Comparison of ENCODE assay signal across 9 cellular contexts in genomic region chr12:63624258-63624657, GRCh38. TPM values are rescaled to one million over a fixed set of nuclear protein-coding genes. Genes with fewer than 3 reads are reported as not detected.
DNase-seq lines count a peak whose midpoint lies in the region; ATAC-seq, FAIRE-seq and TF ChIP-seq lines count a peak whose summit lies in the region.
"Not testable (repeated sequence)": the region's sequence is repeated elsewhere in the genome, so short reads cannot be mapped to it uniquely, and the experiment has no call there.
"Had no signal": no experiment of that assay in that cellular context is flagged by ENCODE, and none has a peak within 500 bp of the region (broad histone marks: within the 10 kb centered on the region; RNA-seq: fewer than 3 reads in every experiment).

No MANE protein-coding gene starts in this region.

- TF ChIP-seq POLR2A in body of pancreas (IDR thresholded peaks at IDR 0.05); right lobe of liver (IDR thresholded peaks at IDR 0.05): not testable (repeated sequence)

- not testable (repeated sequence) for H3K4me3 ChIP-seq in LNCaP clone FGC (ENCODE audit: low read depth, low read length); body of pancreas; left ventricle myocardium inferior; right lobe of liver; pancreas

- intact Hi-C loops in body of pancreas (cut with DNase I); left ventricle myocardium inferior (cut with micrococcal nuclease); right lobe of liver (cut with DNase I); pancreas (cut with DNase I): not testable (repeated sequence)

- FAIRE-seq in pancreas (lab: Jason Lieb, UNC): not testable (repeated sequence)

- H3K36me3 ChIP-seq in body of pancreas (replicated peaks in 1 of 2; ENCODE audit: insufficient read depth in 1 of 2, low read depth in 2 of 2); left ventricle myocardium inferior; right lobe of liver; pancreas: not testable (repeated sequence)

- peak; percentile 68 for DNase-seq in LNCaP clone FGC (ENCODE audit: low read depth)
- DNase-seq in body of pancreas: peak; percentile 12 to 33 (median 12)
- DNase-seq in fibroblast of peridontal ligament (ENCODE audit: extremely low read depth): peak; percentile 30
- DNase-seq in left ventricle myocardium inferior: not testable (repeated sequence)
- peak; percentile 71 for DNase-seq in left lobe of liver (ENCODE audit: low spot score)
- DNase-seq in right lobe of liver: peak in 1 of 3 donors; percentile 68
- DNase-seq in pancreas: peak in 2 of 6 donors; percentile 5 to 12

- H3K27me3 ChIP-seq in body of pancreas; left ventricle myocardium inferior (ENCODE audit: low read depth); right lobe of liver; pancreas: not testable (repeated sequence)

- H3K9me3 ChIP-seq in body of pancreas; left ventricle myocardium inferior (replicated peaks); right lobe of liver; pancreas: not testable (repeated sequence)

- not testable (repeated sequence) for TF ChIP-seq CTCF in 22Rv1 (IDR thresholded peaks at IDR 0.05); LNCaP clone FGC (IDR thresholded peaks at IDR 0.05; ENCODE audit: control insufficient read depth, extremely low read depth, insufficient read depth); body of pancreas (IDR thresholded peaks at IDR 0.05); left ventricle myocardium inferior (IDR thresholded peaks at IDR 0.05; ENCODE audit: borderline replicate concordance); right lobe of liver (IDR thresholded peaks at IDR 0.05); pancreas (IDR thresholded peaks at IDR 0.05)

- peak overlapping the region; percentile 76 for H3K27ac ChIP-seq in 22Rv1
- H3K27ac ChIP-seq in body of pancreas, right lobe of liver, pancreas: not testable (repeated sequence)
- peak overlapping the region; percentile 33 for H3K27ac ChIP-seq in left ventricle myocardium inferior (replicated peaks)

- H3K4me1 ChIP-seq in body of pancreas, left ventricle myocardium inferior, right lobe of liver, pancreas: not testable (repeated sequence)

- WGBS in body of pancreas, 2 donors: 39 to 45% methylated on average over 4 of the region's 4 CpGs
- 26% methylated on average over 4 of the region's 4 CpGs for WGBS in right lobe of liver (ENCODE audit: insufficient coverage, low coverage, low lambda C conversion rate, missing lambda C conversion rate)
- WGBS in pancreas, 2 donors: 36 to 42% methylated on average over 4 of the region's 4 CpGs

- not testable (repeated sequence) for ATAC-seq in body of pancreas
- peak; percentile 98 for ATAC-seq in left lobe of liver
- peak; percentile 95 to 98 (median 96) for ATAC-seq in right lobe of liver
- ATAC-seq in pancreas: peak in 3 of 4 donors; percentile 56 to 83 (median 68)

RNA-seq across cellular contexts. Expression of gene DPY19L2, which starts 44.0 kb away (rescaled TPM):
- total RNA-seq in body of pancreas (1 to 10 TPM; 5.2 to 5.6 TPM), left ventricle myocardium inferior (52.1 TPM), left lobe of liver (not detected), right lobe of liver (under 1 TPM in 4 of 6 experiments, not detected in 2; 0.06 to 0.29 (median 0.24) TPM), pancreas (1 to 10 TPM; 1.8 to 3.4 (median 2.2) TPM)
- 10 to 100 TPM in 1 of 2 donors, 1 to 10 TPM in 1; 6.6 to 13.8 TPM for polyA plus RNA-seq in pancreas
- polyA plus RNA-seq: CD14-positive monocyte had no signal
